8 cellular contexts compared by ENCODE assay signal in the genomic region with DNA sequence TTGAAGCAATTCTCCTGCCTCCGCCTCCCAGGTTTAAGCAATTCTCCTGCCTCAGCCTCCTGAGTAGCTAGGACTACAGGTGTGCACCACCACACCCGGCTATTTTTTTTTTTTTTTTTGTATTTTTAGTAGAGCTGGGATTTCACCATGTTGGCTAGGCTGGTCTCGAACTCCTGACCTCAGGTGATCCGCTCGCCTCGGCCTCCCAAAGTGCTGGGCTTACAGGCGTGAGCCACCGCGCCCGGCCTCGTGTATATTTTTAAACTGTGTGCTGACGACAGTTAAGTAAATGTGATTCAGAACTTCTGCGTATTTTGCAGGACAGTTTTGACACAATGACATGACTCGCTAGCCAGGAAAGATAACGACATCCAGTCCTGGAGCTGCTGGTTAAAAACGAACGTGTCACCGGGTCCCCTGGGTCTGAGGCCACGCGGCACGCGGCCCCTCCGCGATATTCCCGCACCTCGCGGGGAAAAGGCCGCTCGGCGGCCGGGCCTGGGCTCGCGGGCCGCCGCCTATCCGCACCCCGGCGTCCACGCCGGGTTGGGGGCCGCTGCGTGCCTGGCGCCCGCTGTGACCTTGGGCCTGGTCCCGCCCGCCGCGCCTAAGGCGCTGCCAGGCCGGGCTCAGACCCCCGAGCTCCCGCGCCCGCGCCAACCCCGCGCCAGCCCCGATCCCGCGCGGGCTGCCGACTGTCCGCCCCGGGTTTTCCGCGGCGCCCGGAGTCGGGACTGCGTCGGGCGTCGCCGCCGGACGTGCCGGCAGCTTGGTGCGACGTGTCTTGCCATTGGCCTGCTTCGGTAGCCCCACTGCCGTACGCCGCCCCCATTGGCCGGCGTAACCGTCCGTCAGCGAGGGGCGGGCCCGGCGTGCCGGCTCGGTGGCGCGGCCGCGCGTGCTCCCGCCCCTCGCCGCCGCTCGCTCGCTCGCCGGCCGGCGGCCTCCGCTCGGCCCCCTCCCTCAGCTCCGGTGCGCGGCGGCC. TPM values are rescaled to one million over a fixed set of nuclear protein-coding genes. Genes with fewer than 3 reads are reported as not detected.
A peak's percentile ranks its signal among the peaks of the same experiment; 100 is the strongest.
DNase-seq lines count a peak whose midpoint lies in the region; ATAC-seq and TF ChIP-seq lines count a peak whose summit lies in the region.

A gene (plus strand): TSS at position 907 of the 985 bp plus-strand sequence. CDS start 157 bp downstream, outside the sequence.

- no peak within 1 kb of the TSS for H2BK5ac ChIP-seq in H9 (ENCODE audit: insufficient read length, low read length)

- peak within 1 kb of the TSS; percentile 80 for H3K9ac ChIP-seq in H9 (ENCODE audit: extremely low read depth, insufficient read length, low read length)
- peak within 1 kb of the TSS; percentile 76 for H3K9ac ChIP-seq in MM.1S (ENCODE audit: low read length)
- H3K9ac ChIP-seq in neural progenitor cell, result peak within 1 kb of the TSS; percentile 56

- H2BK120ac ChIP-seq in H9 (ENCODE audit: low read depth, low read length, poor library complexity, severe bottlenecking), result no peak within 1 kb of the TSS

- H4K91ac ChIP-seq in H9 (ENCODE audit: insufficient read length, low read depth, low read length), result no peak within 1 kb of the TSS

- H2AK5ac ChIP-seq in H9 (ENCODE audit: insufficient read length, low read length), result no peak within 1 kb of the TSS

- no peaks in the 10 kb centered on the region for H3K27me3 ChIP-seq in H9 (ENCODE audit: insufficient read depth, low read length)
- no peaks in the 10 kb centered on the region for H3K27me3 ChIP-seq in MM.1S (replicated peaks; ENCODE audit: insufficient read depth, low read length)
- H3K27me3 ChIP-seq in foreskin keratinocyte, result no peaks in the 10 kb centered on the region
- H3K27me3 ChIP-seq in neural progenitor cell, result no peaks in the 10 kb centered on the region
- no peaks in the 10 kb centered on the region for H3K27me3 ChIP-seq in stomach

- no peak within 1 kb of the TSS for H3K23ac ChIP-seq in H9 (ENCODE audit: insufficient read length, low read depth, low read length)

- peak within 1 kb of the TSS; percentile 37; the same call in 1 of the 2 replicates for H3K14ac ChIP-seq in H9 (ENCODE audit: insufficient read depth, low read length)

- H3K27me3 Mint-ChIP-seq in H9 (ENCODE audit: low read depth) (no peaks in the 10 kb centered on the region), neural progenitor cell (ENCODE audit: insufficient read depth, low read depth) (peaks cover 5% of the 10 kb centered on the region)

- H3K9me3 Mint-ChIP-seq in H9 (peaks cover 0 to 8% of the 10 kb centered on the region in 2 experiments; a peak in 2 of 5 replicates), neural progenitor cell (peaks cover 6% of the 10 kb centered on the region)

- no peak within 1 kb of the TSS for H3K56ac ChIP-seq in H9 (ENCODE audit: insufficient read length, low read depth, low read length)

- peak within 1 kb of the TSS; percentile 87 to 89 for H3K4me3 Mint-ChIP-seq in H9
- peak within 1 kb of the TSS; percentile 92 for H3K4me3 Mint-ChIP-seq in neural progenitor cell

- intact Hi-C loops in stomach (cut with DNase I; ENCODE audit: low total_unique reads), result no loop called here

- H3K4me3 ChIP-seq in MM.1S (ENCODE audit: low read length) (peak within 1 kb of the TSS; percentile 78), neural progenitor cell (peak within 1 kb of the TSS; percentile 78), stomach (peak within 1 kb of the TSS; percentile 89 to 99 (median 93))

- peaks cover 9 to 19% of the 10 kb centered on the region in 2 experiments for H3K4me1 Mint-ChIP-seq in H9
- H3K4me1 Mint-ChIP-seq in neural progenitor cell, result peaks cover 15% of the 10 kb centered on the region

- H3K36me3 Mint-ChIP-seq in H9 (ENCODE audit: insufficient read depth in 1 of 3, low read depth in 3 of 3) (peaks cover 7 to 13% (median 11%) of the 10 kb centered on the region in 3 experiments; a peak in 6 of 7 replicates), neural progenitor cell (peaks cover 9% of the 10 kb centered on the region)

- H3K4me1 ChIP-seq in H9 (ENCODE audit: insufficient read depth, low read length) (no peaks in the 10 kb centered on the region), MM.1S (ENCODE audit: low read length) (0 out of 2 replicates have a peak, but pooled peaks cover 4% of the 10 kb centered on the region), foreskin keratinocyte (peaks cover 14% of the 10 kb centered on the region), neural progenitor cell (peaks cover 4% of the 10 kb centered on the region), stomach (peaks cover 5 to 38% (median 33%) of the 10 kb centered on the region in 4 donors)

- no peak within 1 kb of the TSS for H4K5ac ChIP-seq in H9 (ENCODE audit: insufficient read length, low read depth, low read length)

- H2BK15ac ChIP-seq in H9 (ENCODE audit: low read depth, low read length), result no peak within 1 kb of the TSS

- no peak within 1 kb of the TSS for H4K8ac ChIP-seq in H9 (replicated peaks; ENCODE audit: insufficient read length, low read depth, low read length)

- H2BK20ac ChIP-seq in H9 (ENCODE audit: low read depth, low read length, poor library complexity, severe bottlenecking), result no peak within 1 kb of the TSS

- no peaks in the 10 kb centered on the region for H3K9me3 ChIP-seq in H9 (ENCODE audit: control insufficient read depth, low read depth, low read length)
- no peaks in the 10 kb centered on the region for H3K9me3 ChIP-seq in MM.1S (replicated peaks; ENCODE audit: insufficient read depth, low read length)
- H3K9me3 ChIP-seq in neural progenitor cell (ENCODE audit: low read depth), result no peaks in the 10 kb centered on the region
- no peaks in the 10 kb centered on the region for H3K9me3 ChIP-seq in stomach

- peak within 1 kb of the TSS; percentile 20 to 74 (median 49); a peak in 6 of 7 replicates for H3K27ac Mint-ChIP-seq in H9
- H3K27ac Mint-ChIP-seq in neural progenitor cell, result peak within 1 kb of the TSS; percentile 2

- H3K27ac ChIP-seq in H9 (ENCODE audit: insufficient read length, low read depth, low read length), result no peak within 1 kb of the TSS
- peak within 1 kb of the TSS; percentile 83 for H3K27ac ChIP-seq in MM.1S (ENCODE audit: low read length)
- peak within 1 kb of the TSS; percentile 79 for H3K27ac ChIP-seq in foreskin keratinocyte
- no peak within 1 kb of the TSS for H3K27ac ChIP-seq in neural progenitor cell
- H3K27ac ChIP-seq in stomach, result peak within 1 kb of the TSS; percentile 92 to 99 (median 96)

- DNase-seq in G401 (ENCODE audit: low spot score), result peak; percentile 92
- peak; percentile 98 for DNase-seq in H9
- DNase-seq in MM.1S, result peak; percentile 97
- DNase-seq in SK-MEL-5 (ENCODE audit: low read depth, low spot score), result peak; percentile 92
- peak; percentile 72 to 95 (median 84) for DNase-seq in activated naive CD4-positive, alpha-beta T cell (lab: John Stamatoyannopoulos, UW)
- DNase-seq in foreskin keratinocyte, result peak; percentile 67 to 82
- peak; percentile 97 for DNase-seq in neural progenitor cell (ENCODE audit: low spot score)
- peak; percentile 95 for DNase-seq in stomach

- H3K18ac ChIP-seq in H9 (ENCODE audit: insufficient read length, low read depth, low read length), result no peak within 1 kb of the TSS

- peak; percentile 92 for ATAC-seq in foreskin keratinocyte

- H2AFZ ChIP-seq in H9 (ENCODE audit: low read length) (no peak within 1 kb of the TSS), MM.1S (ENCODE audit: low read length) (peak within 1 kb of the TSS; percentile 51; the same call in 1 of the 2 replicates), neural progenitor cell (replicated peaks) (peak within 1 kb of the TSS; percentile 9)

- H3K79me1 ChIP-seq in H9 (ENCODE audit: insufficient read depth, low read depth, low read length, poor library complexity, severe bottlenecking), result peaks cover 3% of the 10 kb centered on the region

- H3T11ph ChIP-seq in H9 (ENCODE audit: low read length), result no peak within 1 kb of the TSS

- H2BK12ac ChIP-seq in H9 (ENCODE audit: insufficient read length, low read depth, low read length), result no peak within 1 kb of the TSS

- TF ChIP-seq CTCF in H9 (conservative IDR thresholded peaks at IDR 0.05) (no peak), MM.1S (IDR thresholded peaks at IDR 0.05; ENCODE audit: low read length) (no peak), foreskin keratinocyte (conservative IDR thresholded peaks at IDR 0.05) (no peak), neural progenitor cell (IDR thresholded peaks at IDR 0.05) (no peak), stomach (IDR thresholded peaks at IDR 0.05) (no peak)

- H3K4ac ChIP-seq in H9 (ENCODE audit: low read depth, low read length), result no peak within 1 kb of the TSS

- in situ Hi-C loops in G401 (cut with HindIII; ENCODE audit: low sequenced_read_pairs), result no loop called here
- in situ Hi-C loops in SK-MEL-5 (cut with HindIII; ENCODE audit: low pct_unique_long_range_greater_than_20kb, low sequenced_read_pairs), result no loop called here

- peaks cover 10% of the 10 kb centered on the region for H3K23me2 ChIP-seq in H9 (ENCODE audit: insufficient read length, low read depth, low read length, poor library complexity, severe bottlenecking)

- no peak for TF ChIP-seq EP300 in stomach (IDR thresholded peaks at IDR 0.05)

- no peaks in the 10 kb centered on the region for H3K9me2 ChIP-seq in MM.1S (replicated peaks; ENCODE audit: insufficient read depth, low read length)

- H4K20me1 ChIP-seq in H9 (ENCODE audit: control insufficient read depth, insufficient read depth, insufficient read length), result no peaks in the 10 kb centered on the region
- H4K20me1 ChIP-seq in MM.1S (ENCODE audit: insufficient read depth, low read length), result peaks cover 10% of the 10 kb centered on the region; the same call in 1 of the 2 replicates
- H4K20me1 ChIP-seq in neural progenitor cell (ENCODE audit: low read depth), result peaks cover 41% of the 10 kb centered on the region

- H3F3A ChIP-seq in MM.1S (ENCODE audit: insufficient read depth, low read length) (peaks cover 12% of the 10 kb centered on the region; the same call in 1 of the 2 replicates), neural progenitor cell (ENCODE audit: low read depth) (peaks cover 11% of the 10 kb centered on the region)

- no peak for TF ChIP-seq POLR2A in stomach (IDR thresholded peaks at IDR 0.05)

- H3K36me3 ChIP-seq in MM.1S (replicated peaks; ENCODE audit: insufficient read depth, low read length) (no peaks in the 10 kb centered on the region), neural progenitor cell (no peaks in the 10 kb centered on the region), stomach (no peaks in the 10 kb centered on the region)

- peaks cover 34% of the 10 kb centered on the region for H3K79me2 ChIP-seq in H9 (ENCODE audit: insufficient read depth, low read length)
- peaks cover 40% of the 10 kb centered on the region for H3K79me2 ChIP-seq in MM.1S (ENCODE audit: low read length)
- peaks cover 43% of the 10 kb centered on the region for H3K79me2 ChIP-seq in neural progenitor cell (ENCODE audit: low read depth)

- WGBS in H9 (ENCODE audit: extremely low coverage, insufficient read length, low lambda C conversion rate), result no CpG with 5 or more reads among the region's 114 CpGs
- WGBS in stomach, 5 donors, result 3 to 8% (median 3%) methylated on average over 39 to 114 of the region's 114 CpGs

- H3K4me2 ChIP-seq in H9 (ENCODE audit: insufficient read depth, insufficient read length, low read length) (peak within 1 kb of the TSS; percentile 98), MM.1S (ENCODE audit: low read depth, low read length) (peak within 1 kb of the TSS; percentile 65), neural progenitor cell (peak within 1 kb of the TSS; percentile 81)

RNA-seq across cellular contexts. Expression of the gene that starts here (rescaled TPM):
- total RNA-seq in G401 (2014; rRNA removed; shearing (Covaris generic)), result 52.8 and 57.7 TPM in 2 replicates
- total RNA-seq in H9 (2021) (59.6 and 72.0 TPM in 2 replicates), foreskin keratinocyte (66.1 and 70.3 TPM in 2 replicates), neural progenitor cell (ENCODE audit: low replicate concordance) (28.1 and 45.9 TPM in 2 replicates), stomach (10 to 100 TPM; 31.7 to 71.8 (median 36.7) TPM)
- 33.0 and 33.6 TPM in 2 replicates for total RNA-seq in SK-MEL-5 (2014; rRNA removed; shearing (Covaris generic))
- 47.9 and 52.2 TPM in 2 replicates for polyA plus RNA-seq in SK-MEL-5 (2015; cell fraction: cytosol; rRNA removed)
- polyA plus RNA-seq in SK-MEL-5 (2015; cell fraction: nucleus; rRNA removed), result 27.5 and 27.7 TPM in 2 replicates
- polyA plus RNA-seq in foreskin keratinocyte (31.8 and 35.7 TPM in 2 replicates), stomach (10 to 100 TPM; 12.8 to 15.6 (median 15.0) TPM)

Comparison
In these comparisons a context has a peak if more than half of its experiments do, and no peak if none do; other contexts are left out.
1. H3K27ac ChIP-seq: peak in MM.1S (single experiment), foreskin keratinocyte (single experiment) and stomach (5 of 5); none in H9 (single experiment) and neural progenitor cell (single experiment).
2. Peak in every context shown above with its lines, with median percentiles within 50 percentile points of each other: DNase-seq, H3K4me2 ChIP-seq, H3K9ac ChIP-seq and H3K4me3 ChIP-seq.